18 cellular contexts compared by ENCODE assay signal in the genomic region with DNA sequence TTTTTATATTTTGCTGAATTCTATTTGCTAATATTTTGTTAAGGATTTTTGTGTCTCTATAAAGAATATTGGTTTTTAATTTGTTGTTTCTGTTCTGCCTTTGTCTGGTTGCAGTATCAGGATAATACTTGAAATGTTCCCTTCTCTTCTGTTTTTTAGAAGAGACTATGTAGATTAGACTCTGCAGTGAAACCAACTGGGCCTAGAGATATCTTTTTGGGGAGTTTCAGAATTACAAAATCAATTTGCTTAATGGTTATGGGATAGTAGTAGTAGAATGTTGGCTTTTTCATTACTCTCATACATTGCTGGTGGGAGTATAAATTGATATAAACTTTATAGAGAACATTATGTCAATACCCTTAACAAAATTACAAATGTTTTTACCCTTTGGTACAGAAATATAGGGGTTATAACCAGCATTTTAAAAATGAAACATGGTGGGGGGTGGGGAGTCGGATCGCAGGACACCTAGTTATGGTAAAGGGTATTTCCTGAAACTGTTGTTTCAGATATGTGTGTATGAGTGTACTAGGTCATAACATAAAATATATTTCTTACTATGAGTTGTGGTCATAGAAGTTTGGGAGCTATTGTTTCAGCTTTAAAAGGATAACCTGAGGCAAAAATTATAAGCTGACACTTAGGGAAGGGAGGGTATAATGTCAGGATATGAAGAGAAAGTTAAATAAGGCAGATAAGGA. TPM values are rescaled to one million over a fixed set of nuclear protein-coding genes. Genes with fewer than 3 reads are reported as not detected.
DNase-seq lines count a peak whose midpoint lies in the region; ATAC-seq and TF ChIP-seq lines count a peak whose summit lies in the region.
"Had no signal": no experiment of that assay in that cellular context is flagged by ENCODE, and none has a peak within 500 bp of the region (broad histone marks: within the 10 kb centered on the region; RNA-seq: fewer than 3 reads in every experiment).

No MANE protein-coding gene starts in this region.

- H3K27ac Mint-ChIP-seq in activated CD4-positive, alpha-beta T cell treated with anti-CD3 and anti-CD28 coated beads, Interleukin-2, amount 10 ng/mL, durations not matched to agents 24 days and 14 days: no peak overlapping the region
- H3K27ac Mint-ChIP-seq: activated B cell treated with CpG ODN at 0.5 μM for 24 hours; activated naive CD8-positive, alpha-beta T cell treated with anti-CD3 and anti-CD28 coated beads, Interleukin-2, amount 10 ng/mL, durations not matched to agents 7 days and 5 days; HFFc6 had no signal

- H2AFZ ChIP-seq in OCI-LY3 (ENCODE audit: low read depth, low read length) (no peak overlapping the region), hepatocyte (no peak overlapping the region)

- H3K27ac ChIP-seq in OCI-LY3 (ENCODE audit: low read length) (peak overlapping the region; percentile 70), hepatocyte (no peak overlapping the region)
- H3K27ac ChIP-seq: BLaER1 treated with 17β-estradiol and CSF1 and Interleukin-3, amounts not matched to agents 10 nM and 100 nM; gastroesophageal sphincter; ovary had no signal

- H3K9ac ChIP-seq in OCI-LY3 (ENCODE audit: low read length): peak overlapping the region; percentile 41; the same call in 1 of the 2 replicates
- H3K9ac ChIP-seq: BLaER1 treated with 17β-estradiol and CSF1 and Interleukin-3, amounts not matched to agents 10 nM and 100 nM had no signal

- WGBS in hepatocyte (ENCODE audit: low lambda C conversion rate, missing lambda C conversion rate): 100% methylated on average over 2 of the region's 2 CpGs

- H3K4me1 ChIP-seq in OCI-LY3 (ENCODE audit: low read length) (peaks cover 29% of the 10 kb centered on the region), hepatocyte (ENCODE audit: insufficient read depth) (no peaks in the 10 kb centered on the region)
- H3K4me1 ChIP-seq: gastroesophageal sphincter had no signal

- H4K20me1 ChIP-seq in OCI-LY3 (ENCODE audit: insufficient read depth, low read length) (no peaks in the 10 kb centered on the region), hepatocyte (ENCODE audit: insufficient read depth, poor library complexity, severe bottlenecking) (no peaks in the 10 kb centered on the region)
- H4K20me1 ChIP-seq: BLaER1 treated with 17β-estradiol and CSF1 and Interleukin-3, amounts not matched to agents 10 nM and 100 nM had no signal

- H3K4me2 ChIP-seq in OCI-LY3 (ENCODE audit: low read length) (peak overlapping the region; percentile 69), hepatocyte (no peak overlapping the region)
- H3K4me2 ChIP-seq: BLaER1 treated with 17β-estradiol and CSF1 and Interleukin-3, amounts not matched to agents 10 nM and 100 nM had no signal

- H3K27me3 ChIP-seq in OCI-LY3 (ENCODE audit: low read depth, low read length) (no peaks in the 10 kb centered on the region), hepatocyte (no peaks in the 10 kb centered on the region)
- H3K27me3 ChIP-seq: BLaER1 treated with 17β-estradiol and CSF1 and Interleukin-3, amounts not matched to agents 10 nM and 100 nM; gastroesophageal sphincter; ovary had no signal

- no peaks in the 10 kb centered on the region for H3K4me1 Mint-ChIP-seq in activated CD4-positive, alpha-beta T cell treated with anti-CD3 and anti-CD28 coated beads, Interleukin-2, amount 10 ng/mL, durations not matched to agents 24 days and 14 days

- H3K9me3 Mint-ChIP-seq in activated CD4-positive, alpha-beta T cell treated with anti-CD3 and anti-CD28 coated beads, Interleukin-2, amount 10 ng/mL, durations not matched to agents 24 days and 14 days: peaks cover 9% of the 10 kb centered on the region
- H3K9me3 Mint-ChIP-seq: central memory CD8-positive, alpha-beta T cell; HFFc6 had no signal

- no peak overlapping the region for H3K4me3 Mint-ChIP-seq in activated CD4-positive, alpha-beta T cell treated with anti-CD3 and anti-CD28 coated beads, Interleukin-2, amount 10 ng/mL, durations not matched to agents 24 days and 14 days
- H3K4me3 Mint-ChIP-seq: activated B cell treated with CpG ODN at 0.5 μM for 24 hours; activated naive CD8-positive, alpha-beta T cell treated with anti-CD3 and anti-CD28 coated beads, Interleukin-2, amount 10 ng/mL, durations not matched to agents 7 days and 5 days; central memory CD8-positive, alpha-beta T cell; HFFc6 had no signal

- H3K79me2 ChIP-seq in OCI-LY3 (ENCODE audit: low read length): peaks cover 53% of the 10 kb centered on the region
- peaks cover 76% of the 10 kb centered on the region for H3K79me2 ChIP-seq in hepatocyte

- H3K36me3 ChIP-seq in OCI-LY3 (replicated peaks; ENCODE audit: low read depth, low read length) (peaks cover 23% of the 10 kb centered on the region), hepatocyte (replicated peaks; ENCODE audit: insufficient read depth, low read depth) (no peaks in the 10 kb centered on the region)
- H3K36me3 ChIP-seq: gastroesophageal sphincter, ovary had no signal

- intact Hi-C loops in activated CD4-positive, alpha-beta T cell treated with anti-CD3 and anti-CD28 coated beads, Interleukin-2, amount 10 ng/mL, durations not matched to agents 24 days and 14 days (cut with micrococcal nuclease): no loop called here

- TF ChIP-seq CTCF in OCI-LY3 (IDR thresholded peaks at IDR 0.05; ENCODE audit: low read depth, low read length) (no peak), hepatocyte (IDR thresholded peaks at IDR 0.05; ENCODE audit: poor library complexity) (no peak)

- ATAC-seq in GM18858 (IDR thresholded peaks at IDR 0.05; ENCODE audit: unreplicated experiment) (peak; percentile 70), GM21367 (IDR thresholded peaks at IDR 0.05; ENCODE audit: unreplicated experiment) (peak; percentile 59), HG02938 (IDR thresholded peaks at IDR 0.05; ENCODE audit: unreplicated experiment) (peak; percentile 85), HG03571 (IDR thresholded peaks at IDR 0.05; ENCODE audit: unreplicated experiment) (no peak)
- ATAC-seq: gastroesophageal sphincter, mucosa of descending colon had no signal

- DNase-seq in KBM-7 (no peak), hepatocyte (ENCODE audit: low spot score) (no peak)
- DNase-seq in activated CD4-positive, alpha-beta T cell treated with anti-CD3 and anti-CD28 coated beads, Interleukin-2, amount 10 ng/mL, durations not matched to agents 24 days and 14 days: no peak
- DNase-seq: activated B cell treated with CpG ODN at 0.5 μM for 24 hours; activated naive CD8-positive, alpha-beta T cell treated with anti-CD3 and anti-CD28 coated beads, Interleukin-2, amount 10 ng/mL, durations not matched to agents 7 days and 5 days; HFFc6; mucosa of descending colon; NCI-H446; ovary; SW 1271 had no signal

- no peaks in the 10 kb centered on the region for H3K36me3 Mint-ChIP-seq in activated CD4-positive, alpha-beta T cell treated with anti-CD3 and anti-CD28 coated beads, Interleukin-2, amount 10 ng/mL, durations not matched to agents 24 days and 14 days (ENCODE audit: low read depth)

- in situ Hi-C loops in KBM-7 (cut with MboI; ENCODE audit: low pct_unique_long_range_greater_than_20kb, low sequenced_read_pairs): no loop called here

- H3K4me3 ChIP-seq in OCI-LY3 (ENCODE audit: low read length): peak overlapping the region; percentile 61
- H3K4me3 ChIP-seq in hepatocyte: no peak overlapping the region
- H3K4me3 ChIP-seq: BLaER1 treated with 17β-estradiol and CSF1 and Interleukin-3, amounts not matched to agents 10 nM and 100 nM; gastroesophageal sphincter; mucosa of descending colon; ovary had no signal

- no peaks in the 10 kb centered on the region for H3K27me3 Mint-ChIP-seq in activated CD4-positive, alpha-beta T cell treated with anti-CD3 and anti-CD28 coated beads, Interleukin-2, amount 10 ng/mL, durations not matched to agents 24 days and 14 days
- H3K27me3 Mint-ChIP-seq: activated B cell treated with CpG ODN at 0.5 μM for 24 hours; activated naive CD8-positive, alpha-beta T cell treated with anti-CD3 and anti-CD28 coated beads, Interleukin-2, amount 10 ng/mL, durations not matched to agents 7 days and 5 days; central memory CD8-positive, alpha-beta T cell had no signal

- H3K9me2 ChIP-seq in hepatocyte (replicated peaks; ENCODE audit: insufficient read depth): no peaks in the 10 kb centered on the region

- H3K9me3 ChIP-seq in OCI-LY3 (ENCODE audit: insufficient read depth, low read length): peaks cover 6% of the 10 kb centered on the region; the same call in 1 of the 2 replicates
- no peaks in the 10 kb centered on the region for H3K9me3 ChIP-seq in hepatocyte (ENCODE audit: low read depth)
- H3K9me3 ChIP-seq: gastroesophageal sphincter, mucosa of descending colon, ovary had no signal

RNA-seq across cellular contexts. Expression of a gene that starts 29.0 kb away (rescaled TPM):
- total RNA-seq in hepatocyte: 26.2 and 29.3 TPM in 2 replicates
- polyA plus RNA-seq in hepatocyte: 9.6 and 10.4 TPM in 2 replicates
- 9.8 and 10.8 TPM in 2 replicates for total RNA-seq in activated CD4-positive, alpha-beta T cell treated with anti-CD3 and anti-CD28 coated beads, Interleukin-2, amount 10 ng/mL, durations not matched to agents 24 days and 14 days
